Comparison of ENCODE assay signal across 8 cellular contexts in the genomic region with DNA sequence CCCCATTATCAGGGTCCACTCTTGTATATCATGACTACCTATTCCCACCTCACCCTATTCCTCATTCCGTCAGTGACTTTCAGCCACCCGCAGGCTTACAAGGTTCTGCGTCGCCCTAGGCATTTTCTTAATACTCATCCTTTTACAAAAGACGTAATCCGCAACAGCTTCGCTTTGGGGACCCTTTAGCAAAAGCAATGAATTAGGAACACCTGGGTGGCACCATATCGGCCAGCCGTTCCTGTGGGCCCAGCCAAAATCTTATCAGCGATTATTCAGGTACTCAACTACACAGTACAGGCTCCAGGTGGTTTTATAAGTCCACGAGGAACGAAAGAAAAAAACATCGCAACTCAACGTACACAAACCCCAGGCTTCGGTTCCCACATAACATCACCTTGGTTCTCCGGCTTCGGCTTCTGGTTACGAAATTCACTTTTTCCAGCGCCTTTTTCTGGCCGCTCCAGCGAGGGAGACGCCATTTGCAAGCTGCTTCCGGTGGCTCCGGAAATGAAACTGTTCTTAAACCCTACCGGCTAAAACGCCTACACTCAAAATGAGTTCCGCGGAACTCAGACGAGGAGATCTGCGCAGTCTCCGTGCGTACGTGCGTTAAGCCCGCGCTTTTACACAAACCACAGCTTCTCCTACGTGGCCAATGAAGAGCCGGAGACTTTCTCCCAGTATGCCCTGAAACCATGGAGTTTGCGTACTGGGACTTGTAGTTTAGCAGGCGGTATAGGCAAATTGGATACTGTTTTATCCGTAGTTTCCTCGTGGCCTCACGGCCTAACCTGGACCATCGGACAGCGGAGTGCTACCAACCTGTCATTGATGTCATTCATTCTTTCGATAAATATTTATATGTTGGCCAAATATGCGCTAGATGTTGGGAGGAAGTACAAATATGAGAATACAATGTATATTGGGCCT. TPM values are rescaled to one million over a fixed set of nuclear protein-coding genes. Genes with fewer than 3 reads are reported as not detected.
DNase-seq lines count a peak whose midpoint lies in the region; TF ChIP-seq lines count a peak whose summit lies in the region.

Gene KRR1, minus strand, starts transcription at position 494 of the 933 bp plus-strand sequence. Its CDS starts 12 bp downstream, at position 482.

- H3K4me1 ChIP-seq in HAP-1 (peaks cover 12% of the 10 kb centered on the region), MM.1S (ENCODE audit: low read length) (peaks cover 12% of the 10 kb centered on the region)

- DNase-seq in ELR (ENCODE audit: low read depth) (peak; percentile 99), HAP-1 (ENCODE audit: low spot score in 2 of 2) (peak; percentile 92 to 98), MM.1S (peak; percentile 98), SIG-M5 (lab: John Stamatoyannopoulos, UW) (peak; percentile 93), activated gamma-delta T cell (lab: John Stamatoyannopoulos, UW) (peak; percentile 28), fibroblast of the aortic adventitia (ENCODE audit: low read depth) (peak; percentile 99)

- H3K27me3 Mint-ChIP-seq in nephron (ENCODE audit: low read depth), result no peaks in the 10 kb centered on the region
- H3K27me3 Mint-ChIP-seq in stimulated activated naive CD8-positive, alpha-beta T cell treated with anti-CD3 and anti-CD28 coated beads, Interleukin-15, Interleukin-2, amounts not matched to agents 100 ng/mL and 50 ng/mL, for 24 hours, result no peaks in the 10 kb centered on the region

- no peaks in the 10 kb centered on the region for H3K9me3 ChIP-seq in HAP-1
- H3K9me3 ChIP-seq in MM.1S (replicated peaks; ENCODE audit: insufficient read depth, low read length), result no peaks in the 10 kb centered on the region

- TF ChIP-seq CTCF in MM.1S (IDR thresholded peaks at IDR 0.05; ENCODE audit: low read length) (no peak), fibroblast of the aortic adventitia (IDR thresholded peaks at IDR 0.05; ENCODE audit: insufficient read depth, low read length) (peak; percentile 31), nephron (IDR thresholded peaks at IDR 0.05; ENCODE audit: unreplicated experiment in 3 of 3) (no peak)

- no peaks in the 10 kb centered on the region for H3K27me3 ChIP-seq in HAP-1 (ENCODE audit: low read depth)
- H3K27me3 ChIP-seq in MM.1S (replicated peaks; ENCODE audit: insufficient read depth, low read length), result no peaks in the 10 kb centered on the region

- peak within 1 kb of the TSS; percentile 99 for H3K4me3 Mint-ChIP-seq in nephron
- H3K4me3 Mint-ChIP-seq in stimulated activated naive CD8-positive, alpha-beta T cell treated with anti-CD3 and anti-CD28 coated beads, Interleukin-15, Interleukin-2, amounts not matched to agents 100 ng/mL and 50 ng/mL, for 24 hours, result peak within 1 kb of the TSS; percentile 99

- H3K9ac ChIP-seq in MM.1S (ENCODE audit: low read length), result peak within 1 kb of the TSS; percentile 86

- H2AFZ ChIP-seq in MM.1S (ENCODE audit: low read length), result peak within 1 kb of the TSS; percentile 96

- H3K4me2 ChIP-seq in MM.1S (ENCODE audit: low read depth, low read length), result peak within 1 kb of the TSS; percentile 86

- in situ Hi-C loops in HAP-1 (cut with MboI; ENCODE audit: low sequenced_read_pairs), result loop anchor here (5.0 kb wide), 1 partner anchor 521 kb away; the partner anchor contains the start of gene PHLDA1

- H3K9me2 ChIP-seq in MM.1S (replicated peaks; ENCODE audit: insufficient read depth, low read length), result no peaks in the 10 kb centered on the region

- H3K4me3 ChIP-seq in HAP-1, result peak within 1 kb of the TSS; percentile 77
- H3K4me3 ChIP-seq in MM.1S (ENCODE audit: low read length), result peak within 1 kb of the TSS; percentile 92
- H3K4me3 ChIP-seq in fibroblast of the aortic adventitia (ENCODE audit: low read depth, low read length), result peak within 1 kb of the TSS; percentile 98

- peaks cover 23% of the 10 kb centered on the region for H3K4me1 Mint-ChIP-seq in nephron
- peaks cover 39% of the 10 kb centered on the region for H3K4me1 Mint-ChIP-seq in stimulated activated naive CD8-positive, alpha-beta T cell treated with anti-CD3 and anti-CD28 coated beads, Interleukin-15, Interleukin-2, amounts not matched to agents 100 ng/mL and 50 ng/mL, for 24 hours (ENCODE audit: low read depth)

- no peaks in the 10 kb centered on the region for H3K36me3 ChIP-seq in HAP-1 (replicated peaks)
- 0 out of 2 replicates have a peak, but pooled peaks cover 1% of the 10 kb centered on the region for H3K36me3 ChIP-seq in MM.1S (replicated peaks; ENCODE audit: insufficient read depth, low read length)

- peaks cover 51% of the 10 kb centered on the region for H3K79me2 ChIP-seq in MM.1S (ENCODE audit: low read length)

- peaks cover 6% of the 10 kb centered on the region; the same call in 1 of the 2 replicates for H3F3A ChIP-seq in MM.1S (ENCODE audit: insufficient read depth, low read length)

- peaks cover 4% of the 10 kb centered on the region for H3K36me3 Mint-ChIP-seq in nephron (ENCODE audit: low read depth)
- peaks cover 39% of the 10 kb centered on the region for H3K36me3 Mint-ChIP-seq in stimulated activated naive CD8-positive, alpha-beta T cell treated with anti-CD3 and anti-CD28 coated beads, Interleukin-15, Interleukin-2, amounts not matched to agents 100 ng/mL and 50 ng/mL, for 24 hours (ENCODE audit: low read depth)

- no peaks in the 10 kb centered on the region; the same call in 1 of the 2 replicates for H4K20me1 ChIP-seq in MM.1S (ENCODE audit: insufficient read depth, low read length)

- no peaks in the 10 kb centered on the region for H3K9me3 Mint-ChIP-seq in nephron
- H3K9me3 Mint-ChIP-seq in stimulated activated naive CD8-positive, alpha-beta T cell treated with anti-CD3 and anti-CD28 coated beads, Interleukin-15, Interleukin-2, amounts not matched to agents 100 ng/mL and 50 ng/mL, for 24 hours, result peaks cover 3% of the 10 kb centered on the region

- H3K27ac Mint-ChIP-seq in nephron, result peak within 1 kb of the TSS; percentile 86 to 98 (median 95)
- peak within 1 kb of the TSS; percentile 97 for H3K27ac Mint-ChIP-seq in stimulated activated naive CD8-positive, alpha-beta T cell treated with anti-CD3 and anti-CD28 coated beads, Interleukin-15, Interleukin-2, amounts not matched to agents 100 ng/mL and 50 ng/mL, for 24 hours

- peak within 1 kb of the TSS; percentile 53; the same call in 1 of the 2 replicates for H3K27ac ChIP-seq in MM.1S (ENCODE audit: low read length)

RNA-seq across cellular contexts. Expression of gene KRR1, which starts in this region (rescaled TPM):
- total RNA-seq in fibroblast of the aortic adventitia (ENCODE audit: low replicate concordance), result 27.0 and 71.4 TPM in 2 replicates

Comparison
In these comparisons a context has a peak if more than half of its experiments do, and no peak if none do; other contexts are left out.
1. Peak in every context shown above with its lines: DNase-seq, H3K4me3 ChIP-seq and H3K27ac ChIP-seq.
2. DNase-seq: peak in every context shown above with its lines; median percentile 99 in ELR; 99 in fibroblast of the aortic adventitia; 98 in MM.1S; 95 in HAP-1; 93 in SIG-M5; 28 in activated gamma-delta T cell.